26 cellular contexts compared by ENCODE assay signal in the genomic region with DNA sequence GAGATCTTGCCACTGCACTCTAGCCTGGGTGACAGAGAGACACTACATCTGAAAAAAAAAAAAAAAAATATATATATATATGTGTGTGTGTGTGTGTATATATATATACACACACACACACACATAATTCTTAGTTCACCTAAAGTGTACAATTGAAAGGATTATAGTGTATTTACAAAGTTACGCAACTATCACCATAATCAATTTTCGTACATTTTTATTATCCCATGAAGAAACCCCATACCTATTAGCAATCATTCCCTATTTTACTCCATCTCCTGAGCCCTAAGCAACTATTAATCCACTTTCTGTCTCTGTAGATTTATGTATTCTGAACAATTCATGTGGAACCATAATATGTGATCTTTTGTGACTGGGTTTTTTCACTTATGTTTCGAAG.
"Had no signal": no experiment of that assay in that cellular context is flagged by ENCODE, and none has a peak within 500 bp of the region (broad histone marks: within the 10 kb centered on the region; RNA-seq: fewer than 3 reads in every experiment).

No MANE protein-coding gene starts in this region.

- H3K9me2 ChIP-seq: SK-N-SH had no signal

- H3K4me3 ChIP-seq: ascending aorta, breast epithelium, MG63, SJSA1 had no signal

- H3K4me3 Mint-ChIP-seq: activated CD4-positive, alpha-beta T cell treated with anti-CD3 and anti-CD28 coated beads, Interleukin-2, amount 10 ng/mL, durations not matched to agents 24 days and 14 days; activated CD8-positive, alpha-beta T cell treated with anti-CD3 and anti-CD28 coated beads for 36 hours; activated naive CD4-positive, alpha-beta T cell treated with anti-CD3 and anti-CD28 coated beads for 36 hours; activated naive CD8-positive, alpha-beta T cell treated with anti-CD3 and anti-CD28 coated beads for 36 hours; T-helper 1 cell treated with Interleukin-12 subunit alpha and Interleukin-12 subunit beta and Interleukin-4 antibody, amounts not matched to agents 30 μg/mL and 1 μg/mL, for 36 hours; T-helper 2 cell treated with Interferon-gamma antibody and Interleukin-4, amounts not matched to agents 5 μg/mL and 100 μg/mL, for 36 hours had no signal

- H3K9ac ChIP-seq: SK-N-SH had no signal

- FAIRE-seq: TTC549 had no signal

- H3K36me3 ChIP-seq: ascending aorta, breast epithelium, MG63, SJSA1 had no signal

- DNase-seq: activated CD4-positive, alpha-beta T cell treated with anti-CD3 and anti-CD28 coated beads, Interleukin-2, amount 10 ng/mL, durations not matched to agents 24 days and 14 days; activated CD4-positive, alpha-beta T cell treated with anti-CD3 and anti-CD28 coated beads, Interleukin-2, amount 50 U/mL, for 4 hours; activated CD8-positive, alpha-beta T cell treated with anti-CD3 and anti-CD28 coated beads for 36 hours; activated gamma-delta T cell treated with Interleukin-2 at 50 U/mL for 16 hours; activated naive CD4-positive, alpha-beta T cell treated with anti-CD3 and anti-CD28 coated beads for 36 hours; activated naive CD8-positive, alpha-beta T cell treated with anti-CD3 and anti-CD28 coated beads for 36 hours; activated T-cell treated with anti-CD3 and anti-CD28 coated beads, Interleukin-2, amount 50 U/mL, for 24 hours; amygdala; MG63; NCI-H1048; NCI-H1105 treated with DMSO at 0.1 percent for 48 hours; NCI-H1436; NCI-H1694 treated with DMSO at 0.1 percent for 48 hours; NCI-H2029; NCI-H345; NCI-H524 treated with DMSO at 0.1 percent for 48 hours; SHP77; SK-N-SH had no signal

- H3K27ac Mint-ChIP-seq: activated CD4-positive, alpha-beta T cell treated with anti-CD3 and anti-CD28 coated beads, Interleukin-2, amount 10 ng/mL, durations not matched to agents 24 days and 14 days; activated CD8-positive, alpha-beta T cell treated with anti-CD3 and anti-CD28 coated beads for 36 hours; activated naive CD4-positive, alpha-beta T cell treated with anti-CD3 and anti-CD28 coated beads for 36 hours; activated naive CD8-positive, alpha-beta T cell treated with anti-CD3 and anti-CD28 coated beads for 36 hours; activated T-cell treated with anti-CD3 and anti-CD28 coated beads, Interleukin-2, amount 50 U/mL, for 24 hours; activated T-helper 2 cell treated with anti-CD3 and anti-CD28 coated beads, Interferon-gamma antibody, Interleukin-2, Interleukin-4, amounts not matched to agents 10 μg/mL and 5 μg/mL and 100 μg/mL, durations not matched to agents 14 hours and 24 hours and 36 hours; T-helper 1 cell treated with Interleukin-12 subunit alpha and Interleukin-12 subunit beta and Interleukin-4 antibody, amounts not matched to agents 30 μg/mL and 1 μg/mL, for 36 hours; T-helper 2 cell treated with Interferon-gamma antibody and Interleukin-4, amounts not matched to agents 5 μg/mL and 100 μg/mL, for 36 hours had no signal

- ATAC-seq: activated CD8-positive, alpha-beta T cell treated with anti-CD3 and anti-CD28 coated beads for 36 hours; Panc1 had no signal

- H3K27me3 Mint-ChIP-seq: activated CD4-positive, alpha-beta T cell treated with anti-CD3 and anti-CD28 coated beads, Interleukin-2, amount 10 ng/mL, durations not matched to agents 24 days and 14 days; activated CD8-positive, alpha-beta T cell treated with anti-CD3 and anti-CD28 coated beads for 36 hours; activated naive CD8-positive, alpha-beta T cell treated with anti-CD3 and anti-CD28 coated beads for 36 hours; activated T-cell treated with anti-CD3 and anti-CD28 coated beads, Interleukin-2, amount 50 U/mL, for 24 hours had no signal

- H3K27me3 ChIP-seq: ascending aorta, breast epithelium, MG63, SJSA1 had no signal

- H3K4me2 ChIP-seq: SK-N-SH had no signal

- H3K9me3 Mint-ChIP-seq: activated CD4-positive, alpha-beta T cell treated with anti-CD3 and anti-CD28 coated beads, Interleukin-2, amount 10 ng/mL, durations not matched to agents 24 days and 14 days; activated CD8-positive, alpha-beta T cell treated with anti-CD3 and anti-CD28 coated beads for 36 hours; activated naive CD4-positive, alpha-beta T cell treated with anti-CD3 and anti-CD28 coated beads for 36 hours; activated naive CD8-positive, alpha-beta T cell treated with anti-CD3 and anti-CD28 coated beads for 36 hours; activated T-cell treated with anti-CD3 and anti-CD28 coated beads, Interleukin-2, amount 50 U/mL, for 24 hours; activated T-helper 2 cell treated with anti-CD3 and anti-CD28 coated beads, Interferon-gamma antibody, Interleukin-2, Interleukin-4, amounts not matched to agents 10 μg/mL and 5 μg/mL and 100 μg/mL, durations not matched to agents 14 hours and 24 hours and 36 hours; T-helper 1 cell treated with Interleukin-12 subunit alpha and Interleukin-12 subunit beta and Interleukin-4 antibody, amounts not matched to agents 30 μg/mL and 1 μg/mL, for 36 hours; T-helper 2 cell treated with Interferon-gamma antibody and Interleukin-4, amounts not matched to agents 5 μg/mL and 100 μg/mL, for 36 hours had no signal

- H3K27ac ChIP-seq: ascending aorta, breast epithelium, SJSA1 had no signal

- H3K9me3 ChIP-seq: ascending aorta, breast epithelium, MG63, SJSA1, SK-N-SH had no signal
